In genomic region chr6:157188213-157188612, GRCh38 we compare ENCODE assay signal across 28 cellular contexts.
A peak's percentile ranks its signal among the peaks of the same experiment; 100 is the strongest.
DNase-seq lines count a peak whose midpoint lies in the region; ATAC-seq and TF ChIP-seq lines count a peak whose summit lies in the region.
"Had no signal": no experiment of that assay in that cellular context is flagged by ENCODE, and none has a peak within 500 bp of the region (broad histone marks: within the 10 kb centered on the region; RNA-seq: fewer than 3 reads in every experiment).

No MANE protein-coding gene starts in this region.

- TF ChIP-seq EP300 in esophagus muscularis mucosa (IDR thresholded peaks at IDR 0.05) = no peak

- 61% methylated on average over 7 of the region's 7 CpGs for WGBS in esophagus muscularis mucosa

- TF ChIP-seq POLR2A in esophagus muscularis mucosa (IDR thresholded peaks at IDR 0.05; ENCODE audit: low read depth) = no peak
- no peak for TF ChIP-seq POLR2A in Peyer's patch (IDR thresholded peaks at IDR 0.05)

- H3K4me1 ChIP-seq in esophagus muscularis mucosa = peaks cover 6 to 35% (median 33%) of the 10 kb centered on the region in 4 donors
- H3K4me1 ChIP-seq in osteoblast (ENCODE audit: insufficient read depth, low read length) = peaks cover 9% of the 10 kb centered on the region
- H3K4me1 ChIP-seq in Peyer's patch = peaks cover 0 to 22% (median 0%) of the 10 kb centered on the region in 4 donors
- H3K4me1 ChIP-seq: upper lobe of right lung had no signal

- peak; percentile 50 for DNase-seq in EH (ENCODE audit: low read depth)
- no peak for DNase-seq in esophagus muscularis mucosa (ENCODE audit: extremely low spot score)
- DNase-seq in osteoblast (ENCODE audit: insufficient read length, low spot score, missing footprints) = peak; percentile 70
- no peak for DNase-seq in NCI-H1436 (lab: John Stamatoyannopoulos, UW)
- no peak for DNase-seq in NCI-H128 (lab: John Stamatoyannopoulos, UW; ENCODE audit: unreplicated experiment)
- no peak for DNase-seq in Peyer's patch
- DNase-seq: activated CD4-positive, alpha-beta T cell treated with anti-CD3 and anti-CD28 coated beads for 4 hours; activated CD8-positive, alpha-beta T cell treated with anti-CD3 and anti-CD28 coated beads, Interleukin-2, amount 10 ng/mL, durations not matched to agents 7 days and 5 days; activated naive CD4-positive, alpha-beta T cell treated with anti-CD3 and anti-CD28 coated beads, Interleukin-2, amount 10 ng/mL, durations not matched to agents 7 days and 5 days; adrenal gland; CD4-positive, alpha-beta memory T cell; cortex of kidney; effector memory CD8-positive, alpha-beta T cell; foreskin melanocyte; Kasumi-1; left cardiac atrium; NCI-H1694; ovary; stimulated activated naive CD4-positive, alpha-beta T cell treated with Interleukin-2 at 50 U/mL for 16 hours; upper lobe of right lung had no signal

- intact Hi-C loops in esophagus muscularis mucosa (cut with DNase I) = loop anchor here (10.0 kb wide), 1 partner anchor 503 kb away; no protein-coding TSS in a partner anchor

- H3K36me3 ChIP-seq in esophagus muscularis mucosa (peaks cover 29 to 68% (median 50%) of the 10 kb centered on the region in 4 donors), osteoblast (ENCODE audit: insufficient read depth, low read length) (peaks cover 37% of the 10 kb centered on the region), Peyer's patch (peaks cover 0 to 62% (median 0%) of the 10 kb centered on the region in 3 donors)
- H3K36me3 ChIP-seq: ovary had no signal

- H2AFZ ChIP-seq in osteoblast (ENCODE audit: low read length) = no peak overlapping the region

- TF ChIP-seq CTCF in VCaP (conservative IDR thresholded peaks at IDR 0.05) (no peak), esophagus muscularis mucosa (IDR thresholded peaks at IDR 0.05) (no peak), osteoblast (IDR thresholded peaks at IDR 0.05; ENCODE audit: extremely low read depth, low read depth, low read length) (no peak), Peyer's patch (IDR thresholded peaks at IDR 0.05) (no peak)

- H3K9me3 ChIP-seq in esophagus muscularis mucosa (no peaks in the 10 kb centered on the region), osteoblast (ENCODE audit: low read depth, low read length) (no peaks in the 10 kb centered on the region), Peyer's patch (no peaks in the 10 kb centered on the region)
- H3K9me3 ChIP-seq: A549, adrenal gland, ovary, suprapubic skin, upper lobe of right lung had no signal

- no peak for ATAC-seq in HG03135 (IDR thresholded peaks at IDR 0.05; ENCODE audit: unreplicated experiment)
- ATAC-seq: A549; activated CD8-positive, alpha-beta T cell treated with anti-CD3 and anti-CD28 coated beads, Interleukin-2, amount 10 ng/mL, durations not matched to agents 7 days and 5 days; activated T-helper 17 cell treated with anti-CD3 and anti-CD28 coated beads, Interleukin-2, amount 50 U/mL, for 72 hours; effector memory CD8-positive, alpha-beta T cell; natural killer cell treated with Interleukin-12 subunit alpha and Interleukin-12 subunit beta and Interleukin-15 and Interleukin-18, amount 100 ng/mL, for 72 hours had no signal

- H3K79me2 ChIP-seq in osteoblast (ENCODE audit: insufficient read depth, low read length) = no peaks in the 10 kb centered on the region

- H4K20me1 ChIP-seq in osteoblast (ENCODE audit: insufficient read depth, low read length) = no peaks in the 10 kb centered on the region

- H3K4me2 ChIP-seq in osteoblast (ENCODE audit: insufficient read depth, low read length) = no peak overlapping the region
- H3K4me2 ChIP-seq: smooth muscle cell had no signal

- no peak overlapping the region for H3K4me3 ChIP-seq in esophagus muscularis mucosa
- H3K4me3 ChIP-seq in osteoblast (ENCODE audit: insufficient read depth, low read length) = no peak overlapping the region
- H3K4me3 ChIP-seq in Peyer's patch = no peak overlapping the region
- H3K4me3 ChIP-seq: A549, adrenal gland, lung, ovary, smooth muscle cell, suprapubic skin, upper lobe of right lung had no signal

- H3K27ac ChIP-seq in VCaP = peak overlapping the region; percentile 67
- peak overlapping the region; percentile 69 to 83 (median 74) for H3K27ac ChIP-seq in esophagus muscularis mucosa (replicated peaks in 1 of 4)
- no peak overlapping the region for H3K27ac ChIP-seq in osteoblast (ENCODE audit: low read depth, low read length)
- no peak overlapping the region for H3K27ac ChIP-seq in Peyer's patch
- H3K27ac ChIP-seq: A549, adrenal gland, ovary, suprapubic skin, upper lobe of right lung had no signal

- H3K27me3 ChIP-seq in esophagus muscularis mucosa (no peaks in the 10 kb centered on the region), osteoblast (ENCODE audit: insufficient read depth, low read length) (no peaks in the 10 kb centered on the region), Peyer's patch (no peaks in the 10 kb centered on the region)
- H3K27me3 ChIP-seq: adrenal gland, ovary, suprapubic skin, upper lobe of right lung had no signal

Comparison
In these comparisons a context has a peak if more than half of its experiments do, and no peak if none do; other contexts are left out.
1. DNase-seq: peak in EH (single experiment) and osteoblast (single experiment); none in esophagus muscularis mucosa (single experiment), NCI-H1436 (single experiment), NCI-H128 (single experiment) and Peyer's patch (0 of 3).
2. H3K27ac ChIP-seq: peak in VCaP (single experiment) and esophagus muscularis mucosa (4 of 4); none in osteoblast (single experiment) and Peyer's patch (0 of 4).